8 cellular contexts compared by ENCODE assay signal in genomic region chr2:42360493-42360889, GRCh38. TPM values are rescaled to one million over a fixed set of nuclear protein-coding genes. Genes with fewer than 3 reads are reported as not detected.
A peak's percentile ranks its signal among the peaks of the same experiment; 100 is the strongest.
DNase-seq lines count a peak whose midpoint lies in the region; ATAC-seq and TF ChIP-seq lines count a peak whose summit lies in the region.

No MANE protein-coding gene starts in this region.

- POLR2A ChIA-PET in BJ (lab: Charles Lee), result no interaction called here

- H3K9me3 ChIP-seq in effector memory CD4-positive, alpha-beta T cell (ENCODE audit: control insufficient read depth, low read length), result no peaks in the 10 kb centered on the region

- H3K27ac Mint-ChIP-seq in natural killer cell, result peak overlapping the region; percentile 92 to 94

- H3K4me1 Mint-ChIP-seq in natural killer cell, result peaks cover 55 to 60% of the 10 kb centered on the region in 2 donors

- CTCF ChIA-PET in BJ (lab: Yijun Ruan, JAX), result interaction anchor here (1.4 to 3.4 kb wide), 4 partner anchors 19 to 273 kb away, joined by 4 to 12 read pairs (median 8); no protein-coding TSS in a partner anchor

- peak overlapping the region; percentile 89 for H3K27ac ChIP-seq in effector memory CD4-positive, alpha-beta T cell (ENCODE audit: insufficient read depth, low read length, poor library complexity, severe bottlenecking)

- no peaks in the 10 kb centered on the region for H3K27me3 Mint-ChIP-seq in natural killer cell (ENCODE audit: low read depth in 2 of 2)

- H3K4me3 ChIP-seq in BJ (ENCODE audit: low read depth, low read length), result peak overlapping the region; percentile 96
- peak overlapping the region; percentile 77 for H3K4me3 ChIP-seq in effector memory CD4-positive, alpha-beta T cell (ENCODE audit: insufficient read depth, low read depth, low read length, poor library complexity, severe bottlenecking)

- peaks cover 9% of the 10 kb centered on the region for H3K4me1 ChIP-seq in effector memory CD4-positive, alpha-beta T cell (ENCODE audit: control insufficient read depth, insufficient read depth, low read length, poor library complexity, severe bottlenecking)

- no peaks in the 10 kb centered on the region for H3K27me3 ChIP-seq in BJ (ENCODE audit: control insufficient read depth, insufficient read depth, low read length)
- no peaks in the 10 kb centered on the region for H3K27me3 ChIP-seq in effector memory CD4-positive, alpha-beta T cell (replicated peaks; ENCODE audit: control insufficient read depth, insufficient read depth, low read length, poor library complexity, severe bottlenecking)

- H3K36me3 Mint-ChIP-seq in natural killer cell, result no peaks in the 10 kb centered on the region

- no peaks in the 10 kb centered on the region for H3K36me3 ChIP-seq in BJ (ENCODE audit: control insufficient read depth, insufficient read depth, low read length)
- H3K36me3 ChIP-seq in effector memory CD4-positive, alpha-beta T cell (ENCODE audit: control insufficient read depth, insufficient read depth, low read length), result no peaks in the 10 kb centered on the region

- TF ChIP-seq CTCF in BJ (IDR thresholded peaks at IDR 0.05; ENCODE audit: insufficient read depth, low read depth, low read length), result no peak
- TF ChIP-seq CTCF in natural killer cell (IDR thresholded peaks at IDR 0.05), result no peak
- TF ChIP-seq CTCF in GM20000 (IDR thresholded peaks at IDR 0.05; ENCODE audit: extremely low read depth, missing control alignments), result no peak

- no peak for DNase-seq in BJ (ENCODE audit: low read depth)
- peak; percentile 32 for DNase-seq in NCI-H69 (lab: John Stamatoyannopoulos, UW)
- no peak for DNase-seq in effector memory CD4-positive, alpha-beta T cell
- DNase-seq in natural killer cell, result no peak
- DNase-seq in putamen (ENCODE audit: low spot score), result no peak
- no peak for DNase-seq in GM20000 (ENCODE audit: low spot score)

- no peak for ATAC-seq in natural killer cell
- no peak for ATAC-seq in HG02759 (IDR thresholded peaks at IDR 0.05; ENCODE audit: unreplicated experiment)
- ATAC-seq in HG03196 (IDR thresholded peaks at IDR 0.05; ENCODE audit: unreplicated experiment), result no peak

- peak overlapping the region; percentile 91 for H3K4me3 Mint-ChIP-seq in natural killer cell

- intact Hi-C loops in natural killer cell (cut with micrococcal nuclease), result loop anchor here (2.0 to 5.0 kb wide), 2 partner anchors 192 to 1237 kb away; partner anchors contain the start of genes EML4 and THADA

- no peaks in the 10 kb centered on the region for H3K9me3 Mint-ChIP-seq in natural killer cell

RNA-seq across cellular contexts. Expression of gene COX7A2L, which starts 0.5 kb away (rescaled TPM):
- 153 and 200 TPM in 2 replicates for polyA plus RNA-seq in BJ (2011; rRNA removed)
- 48.4 and 66.9 TPM in 2 replicates for polyA minus RNA-seq in BJ (2011; rRNA and poly(A)+ RNA removed)
- 10 to 100 TPM; 45.8 to 59.1 (median 58.1) TPM for total RNA-seq in natural killer cell
